21 cellular contexts compared by ENCODE assay signal in genomic region chr3:81702126-81702525, GRCh38. TPM values are rescaled to one million over a fixed set of nuclear protein-coding genes. Genes with fewer than 3 reads are reported as not detected.
DNase-seq lines count a peak whose midpoint lies in the region; ATAC-seq and TF ChIP-seq lines count a peak whose summit lies in the region.
"Had no signal": no experiment of that assay in that cellular context is flagged by ENCODE, and none has a peak within 500 bp of the region (broad histone marks: within the 10 kb centered on the region; RNA-seq: fewer than 3 reads in every experiment).

No MANE protein-coding gene starts in this region.

- dilution Hi-C loops in IMR-90 (cut with HindIII; ENCODE audit: low sequenced_read_pairs, unreplicated experiment) = no loop called here

- H3K9me3 ChIP-seq in IMR-90 (ENCODE audit: control insufficient read depth, insufficient read depth, low read length) (no peaks in the 10 kb centered on the region), testis (no peaks in the 10 kb centered on the region)
- H3K9me3 ChIP-seq: BE2C, BLaER1 had no signal

- H3K36me3 ChIP-seq in IMR-90 (ENCODE audit: control insufficient read depth, insufficient read depth, low read length) = peaks cover 6% of the 10 kb centered on the region; the same call in 1 of the 2 replicates
- H3K36me3 ChIP-seq in testis (ENCODE audit: low read depth, missing control alignments) = no peaks in the 10 kb centered on the region
- H3K36me3 ChIP-seq: BE2C had no signal

- no peak overlapping the region for H2BK20ac ChIP-seq in IMR-90 (ENCODE audit: low read depth, low read length)

- POLR2A ChIA-PET in IMR-90 (lab: Charles Lee; ENCODE audit: unreplicated experiment) = no interaction called here

- no peak overlapping the region for H4K91ac ChIP-seq in IMR-90 (ENCODE audit: insufficient read depth, low read depth, low read length)

- no peak overlapping the region for H4K8ac ChIP-seq in IMR-90 (ENCODE audit: low read depth in 2 of 2, low read length in 2 of 2)

- intact Hi-C loops in IMR-90 (cut with micrococcal nuclease) (no loop called here), dorsolateral prefrontal cortex (cut with DNase I) (no loop called here), testis (cut with DNase I; ENCODE audit: low total_unique reads) (no loop called here)

- in situ Hi-C loops in IMR-90 (cut with MboI; ENCODE audit: low sequenced_read_pairs) = no loop called here

- H3K4me1 ChIP-seq in IMR-90 (ENCODE audit: control insufficient read depth, insufficient read depth, low read length) (no peaks in the 10 kb centered on the region), testis (no peaks in the 10 kb centered on the region)
- H3K4me1 ChIP-seq: BE2C, BLaER1 had no signal

- CTCF ChIA-PET in IMR-90 (lab: Yijun Ruan, JAX) = no interaction called here

- TF ChIP-seq CTCF in IMR-90 (conservative IDR thresholded peaks at IDR 0.05; ENCODE audit: low read depth, low read length) (no peak), dorsolateral prefrontal cortex (IDR thresholded peaks at IDR 0.05 in 54 of 56, conservative IDR thresholded peaks at IDR 0.05 in 2 of 56; ENCODE audit: low read depth in 1 of 56, partially characterized antibody in 56 of 56) (no peak), testis (IDR thresholded peaks at IDR 0.05) (no peak)

- no peaks in the 10 kb centered on the region for H3K9me1 ChIP-seq in IMR-90 (ENCODE audit: insufficient read depth, low read length)

- H4K20me1 ChIP-seq in IMR-90 (ENCODE audit: insufficient read depth, low read length) = no peaks in the 10 kb centered on the region

- no peak for TF ChIP-seq POLR2A in IMR-90 (IDR thresholded peaks at IDR 0.05; ENCODE audit: low read depth, low read length)
- no peak for TF ChIP-seq POLR2A in testis (IDR thresholded peaks at IDR 0.05)

- no peak overlapping the region for H2AK5ac ChIP-seq in IMR-90 (ENCODE audit: low read depth, low read length)

- DNase-seq in IMR-90 = no peak
- peak; percentile 66 for DNase-seq in dedifferentiated amniotic fluid mesenchymal stem cell (ENCODE audit: extremely low spot score)
- DNase-seq in fibroblast of peridontal ligament (ENCODE audit: extremely low read depth) = peak; percentile 53
- DNase-seq in dorsolateral prefrontal cortex = no peak
- DNase-seq in testis = no peak
- DNase-seq: 8988T; ACHN; BE2C; C1 segment of cervical spinal cord; CD4-positive, alpha-beta memory T cell; CD4-positive, CD25-positive, alpha-beta regulatory T cell; CD8-positive, alpha-beta memory T cell; COR-L47; DMS 273 treated with DMSO at 0.1 percent for 48 hours; DMS153; DMS53; DMS79; DND-41; GF-D8 had no signal

- H3K14ac ChIP-seq in IMR-90 (replicated peaks; ENCODE audit: low read depth, low read length) = no peak overlapping the region

- no peak overlapping the region for H2AK9ac ChIP-seq in IMR-90 (replicated peaks; ENCODE audit: low read depth, low read length, poor library complexity)

- no peak overlapping the region for H2AFZ ChIP-seq in IMR-90 (replicated peaks; ENCODE audit: low read length, poor library complexity)

- H3K4me2 ChIP-seq in IMR-90 (ENCODE audit: low read depth, low read length) = no peak overlapping the region
- H3K4me2 ChIP-seq: BLaER1 had no signal

- no peaks in the 10 kb centered on the region for H3K27me3 ChIP-seq in IMR-90 (ENCODE audit: control insufficient read depth, insufficient read depth, low read length)
- H3K27me3 ChIP-seq in dorsolateral prefrontal cortex = no peaks in the 10 kb centered on the region
- H3K27me3 ChIP-seq in testis = no peaks in the 10 kb centered on the region
- H3K27me3 ChIP-seq: BE2C, BLaER1 had no signal

- H2BK15ac ChIP-seq in IMR-90 (ENCODE audit: low read depth, low read length) = no peak overlapping the region

- peak overlapping the region; percentile 50 for H2BK5ac ChIP-seq in IMR-90 (ENCODE audit: low read depth, low read length, poor library complexity, severe bottlenecking)

- ATAC-seq in IMR-90 (ENCODE audit: low read depth) (no peak), GM21360 (IDR thresholded peaks at IDR 0.05; ENCODE audit: unreplicated experiment) (no peak)

- H3K9ac ChIP-seq in IMR-90 (ENCODE audit: low read depth, low read length) = no peak overlapping the region
- H3K9ac ChIP-seq: BLaER1 had no signal

- TF ChIP-seq RAD21 in IMR-90 (IDR thresholded peaks at IDR 0.05; ENCODE audit: low read length) = no peak

- H2BK120ac ChIP-seq in IMR-90 (ENCODE audit: low read depth, low read length) = no peak overlapping the region

- no peak overlapping the region for H3K23ac ChIP-seq in IMR-90 (ENCODE audit: low read depth, low read length)

- H4K5ac ChIP-seq in IMR-90 (ENCODE audit: low read depth, low read length) = no peak overlapping the region

- H3K56ac ChIP-seq in IMR-90 (ENCODE audit: extremely low read depth, insufficient read depth, low read length) = no peak overlapping the region

- no peak overlapping the region for H3K18ac ChIP-seq in IMR-90 (ENCODE audit: low read depth, low read length)

- peaks cover 21 to 32% of the 10 kb centered on the region in 2 experiments for H3K79me1 ChIP-seq in IMR-90 (ENCODE audit: low read depth in 1 of 2, low read length in 2 of 2)

- WGBS in IMR-90 (ENCODE audit: extremely low coverage in 2 of 2, insufficient read length in 1 of 2), 2 experiments = no CpG with 5 or more reads among the region's 2 CpGs
- 84 to 85% methylated on average over 2 of the region's 2 CpGs for WGBS in testis, 2 donors

- H3K27ac ChIP-seq in IMR-90 (ENCODE audit: insufficient read depth, low read length) (no peak overlapping the region), dorsolateral prefrontal cortex (no peak overlapping the region), testis (no peak overlapping the region)
- H3K27ac ChIP-seq: BLaER1 had no signal

- H3K4ac ChIP-seq in IMR-90 (ENCODE audit: low read depth, low read length) = no peak overlapping the region

- H3K4me3 ChIP-seq in IMR-90 (ENCODE audit: insufficient read depth, low read depth, low read length) (no peak overlapping the region), dorsolateral prefrontal cortex (no peak overlapping the region), testis (no peak overlapping the region)
- H3K4me3 ChIP-seq: BLaER1 had no signal

- no TSS peak for BruUV-seq in IMR-90 (replicated peaks; lab: Mats Ljungman, UMichigan)

TF ChIP-seq in IMR-90, 13 proteins besides CTCF, POLR2A, EP300 and RAD21:
- no peak for TF ChIP-seq SMC3 (IDR thresholded peaks at IDR 0.05; ENCODE audit: low read depth, low read length)
- TF ChIP-seq MXI1 (IDR thresholded peaks at IDR 0.05; ENCODE audit: borderline replicate concordance, low read depth, low read length) = no peak
- TF ChIP-seq RFX5 (IDR thresholded peaks at IDR 0.05; ENCODE audit: low read depth, low read length) = no peak
- TF ChIP-seq NFE2L2 (IDR thresholded peaks at IDR 0.05; ENCODE audit: low read depth, low read length) = no peak
- TF ChIP-seq MAFK (IDR thresholded peaks at IDR 0.05; ENCODE audit: low read depth, low read length) = no peak
- TF ChIP-seq CEBPB (IDR thresholded peaks at IDR 0.05; ENCODE audit: low read depth, low read length) = no peak
- no peak for TF ChIP-seq USF2 (IDR thresholded peaks at IDR 0.05; ENCODE audit: low read depth, low read length)
- TF ChIP-seq MAZ (IDR thresholded peaks at IDR 0.05; ENCODE audit: borderline replicate concordance, low read depth, low read length) = no peak
- TF ChIP-seq FOS (IDR thresholded peaks at IDR 0.05; ENCODE audit: low read depth, low read length) = no peak
- no peak for TF ChIP-seq ELK1 (IDR thresholded peaks at IDR 0.05; ENCODE audit: borderline replicate concordance, low read depth, low read length)
- no peak for TF ChIP-seq RCOR1 (IDR thresholded peaks at IDR 0.05; ENCODE audit: insufficient replicate concordance, low read length)
- no peak for TF ChIP-seq BHLHE40 (IDR thresholded peaks at IDR 0.05; ENCODE audit: low read depth, low read length)
- no peak for TF ChIP-seq CHD1 (IDR thresholded peaks at IDR 0.05; ENCODE audit: low read depth, low read length)

RNA-seq across cellular contexts. Expression of gene GBE1, which starts 59.3 kb away (rescaled TPM):
- total RNA-seq in IMR-90 (2012; rRNA removed) (90.3 and 122 TPM in 2 replicates), dorsolateral prefrontal cortex (10 to 100 TPM in 114 of 120 experiments, 1 to 10 TPM in 6; 8.8 to 26.0 (median 14.3) TPM), testis (10 to 100 TPM; 19.4 to 23.5 TPM)
- polyA plus RNA-seq in IMR-90 (2012; rRNA removed) (26.5 and 36.7 TPM in 2 replicates), testis (ENCODE audit: insufficient read depth, low read depth, low replicate concordance) (14.1 TPM)
- polyA plus RNA-seq in IMR-90 (2012; cell fraction: cytosol; rRNA removed) = 5.6 and 6.6 TPM in 2 replicates
- 2.0 and 25.1 TPM in 2 replicates for polyA plus RNA-seq in IMR-90 (2012; cell fraction: nucleus; rRNA removed; ENCODE audit: low replicate concordance)

Comparison
In these comparisons a context has a peak if more than half of its experiments do, and no peak if none do; other contexts are left out.
1. DNase-seq: peak in dedifferentiated amniotic fluid mesenchymal stem cell (single experiment) and fibroblast of peridontal ligament (single experiment); none in IMR-90 (single experiment), dorsolateral prefrontal cortex (0 of 10) and testis (single experiment).